Comparison of ENCODE assay signal across 8 cellular contexts in the genomic region with DNA sequence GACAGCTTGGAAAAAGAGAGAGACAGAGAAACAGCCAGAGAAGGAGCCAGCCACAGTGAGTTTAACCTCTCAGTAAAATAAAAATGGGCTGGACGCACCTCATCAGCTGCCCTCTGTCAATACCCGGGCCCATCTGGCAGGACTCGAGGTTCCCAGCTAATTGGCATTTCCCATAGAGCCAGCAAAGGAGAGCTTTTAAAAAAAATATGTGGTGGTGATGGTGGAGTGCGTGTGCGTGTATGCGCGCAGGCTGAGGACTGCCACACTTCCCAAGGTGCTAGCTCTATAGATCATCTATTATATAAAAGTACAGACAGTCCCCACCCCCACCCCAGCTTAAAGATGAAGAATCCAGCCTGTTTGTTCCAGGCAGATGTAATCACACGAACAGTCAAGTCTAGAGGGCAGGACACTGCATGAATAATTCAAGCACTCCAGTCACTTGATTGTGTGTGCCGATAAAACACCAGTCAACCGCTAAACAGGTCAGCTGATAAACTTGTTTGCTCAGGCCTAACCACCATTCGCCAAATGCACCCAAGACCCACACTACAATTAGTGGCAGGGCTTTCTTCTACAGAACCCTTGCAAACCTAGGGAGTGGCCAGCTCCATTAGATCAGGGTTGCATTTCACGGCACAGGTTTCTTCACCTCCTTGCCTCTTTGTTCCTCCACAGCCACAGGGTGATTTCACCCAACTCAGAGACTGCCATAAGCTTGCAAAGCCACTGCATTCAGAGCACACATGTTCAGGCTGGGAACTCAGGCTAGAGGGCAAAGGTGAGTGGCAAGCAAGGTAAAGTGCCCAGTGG. TPM values are rescaled to one million over a fixed set of nuclear protein-coding genes. Genes with fewer than 3 reads are reported as not detected.
DNase-seq lines count a peak whose midpoint lies in the region; ATAC-seq and TF ChIP-seq lines count a peak whose summit lies in the region.

No MANE protein-coding gene starts in this region.

- H3K9ac ChIP-seq in smooth muscle cell (ENCODE audit: low read depth) = no peak overlapping the region

- peaks cover 48% of the 10 kb centered on the region for H3F3A ChIP-seq in smooth muscle cell (ENCODE audit: low read depth)

- DNase-seq in NCI-H1436 (lab: John Stamatoyannopoulos, UW) (peak; percentile 18), NCI-H1436 treated with DMSO at 0.1 percent for 48 hours (lab: John Stamatoyannopoulos, UW) (no peak), smooth muscle cell (lab: John Stamatoyannopoulos, UW; ENCODE audit: unreplicated experiment) (no peak), MV-4-11 (lab: John Stamatoyannopoulos, UW) (no peak)
- no peak for DNase-seq in activated effector memory CD4-positive, alpha-beta T cell treated with Interleukin-2 at 50 U/mL for 16 hours

- H2AFZ ChIP-seq in smooth muscle cell (ENCODE audit: low read depth) = no peak overlapping the region

- H3K36me3 ChIP-seq in smooth muscle cell (ENCODE audit: low read depth) = no peaks in the 10 kb centered on the region

- H3K4me2 ChIP-seq in smooth muscle cell = peak overlapping the region; percentile 98

- H4K20me1 ChIP-seq in smooth muscle cell (ENCODE audit: low read depth) = peaks cover 100% of the 10 kb centered on the region

- WGBS in smooth muscle cell (ENCODE audit: low lambda C conversion rate) = 35% methylated on average over 12 of the region's 12 CpGs

- no peaks in the 10 kb centered on the region for H3K27me3 ChIP-seq in smooth muscle cell (ENCODE audit: low read depth)

- peak overlapping the region; percentile 66 for H3K4me3 ChIP-seq in smooth muscle cell

- no peak for TF ChIP-seq CTCF in smooth muscle cell (IDR thresholded peaks at IDR 0.05; ENCODE audit: borderline replicate concordance, insufficient read depth, poor library complexity, severe bottlenecking)

- ATAC-seq in esophagus mucosa (peak; percentile 45), HG03108 (IDR thresholded peaks at IDR 0.05; ENCODE audit: unreplicated experiment) (no peak)

- peak overlapping the region; percentile 96 for H3K27ac ChIP-seq in smooth muscle cell (ENCODE audit: low read depth)

- H3K79me2 ChIP-seq in smooth muscle cell (ENCODE audit: low read depth) = peaks cover 90% of the 10 kb centered on the region

- peaks cover 71% of the 10 kb centered on the region for H3K4me1 ChIP-seq in smooth muscle cell (ENCODE audit: low read depth)

- no peaks in the 10 kb centered on the region for H3K9me3 ChIP-seq in smooth muscle cell (replicated peaks; ENCODE audit: low read depth)

TF ChIP-seq in PFSK-1, 5 proteins besides CTCF, POLR2A, EP300 and RAD21:
- TF ChIP-seq SIN3A (IDR thresholded peaks at IDR 0.05; ENCODE audit: borderline replicate concordance, insufficient read depth, low read length) (0 out of 2 replicates have a peak, but pooled peaks have one; percentile 36), TAF1 (IDR thresholded peaks at IDR 0.05; ENCODE audit: borderline replicate concordance, insufficient read depth, low read length) (0 out of 2 replicates have a peak, but pooled peaks have one; percentile 25), FOXP2 (optimal IDR thresholded peaks at IDR 0.05; ENCODE audit: borderline replicate concordance, extremely low read depth, extremely low read length, insufficient read depth) (no peak), POLR2AphosphoS5 (IDR thresholded peaks at IDR 0.05; ENCODE audit: low read depth, low read length) (peak; percentile 33; the same call in 1 of the 2 replicates)
- TF ChIP-seq, protein P1, sequence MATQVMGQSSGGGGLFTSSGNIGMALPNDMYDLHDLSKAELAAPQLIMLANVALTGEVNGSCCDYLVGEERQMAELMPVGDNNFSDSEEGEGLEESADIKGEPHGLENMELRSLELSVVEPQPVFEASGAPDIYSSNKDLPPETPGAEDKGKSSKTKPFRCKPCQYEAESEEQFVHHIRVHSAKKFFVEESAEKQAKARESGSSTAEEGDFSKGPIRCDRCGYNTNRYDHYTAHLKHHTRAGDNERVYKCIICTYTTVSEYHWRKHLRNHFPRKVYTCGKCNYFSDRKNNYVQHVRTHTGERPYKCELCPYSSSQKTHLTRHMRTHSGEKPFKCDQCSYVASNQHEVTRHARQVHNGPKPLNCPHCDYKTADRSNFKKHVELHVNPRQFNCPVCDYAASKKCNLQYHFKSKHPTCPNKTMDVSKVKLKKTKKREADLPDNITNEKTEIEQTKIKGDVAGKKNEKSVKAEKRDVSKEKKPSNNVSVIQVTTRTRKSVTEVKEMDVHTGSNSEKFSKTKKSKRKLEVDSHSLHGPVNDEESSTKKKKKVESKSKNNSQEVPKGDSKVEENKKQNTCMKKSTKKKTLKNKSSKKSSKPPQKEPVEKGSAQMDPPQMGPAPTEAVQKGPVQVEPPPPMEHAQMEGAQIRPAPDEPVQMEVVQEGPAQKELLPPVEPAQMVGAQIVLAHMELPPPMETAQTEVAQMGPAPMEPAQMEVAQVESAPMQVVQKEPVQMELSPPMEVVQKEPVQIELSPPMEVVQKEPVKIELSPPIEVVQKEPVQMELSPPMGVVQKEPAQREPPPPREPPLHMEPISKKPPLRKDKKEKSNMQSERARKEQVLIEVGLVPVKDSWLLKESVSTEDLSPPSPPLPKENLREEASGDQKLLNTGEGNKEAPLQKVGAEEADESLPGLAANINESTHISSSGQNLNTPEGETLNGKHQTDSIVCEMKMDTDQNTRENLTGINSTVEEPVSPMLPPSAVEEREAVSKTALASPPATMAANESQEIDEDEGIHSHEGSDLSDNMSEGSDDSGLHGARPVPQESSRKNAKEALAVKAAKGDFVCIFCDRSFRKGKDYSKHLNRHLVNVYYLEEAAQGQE (IDR thresholded peaks at IDR 0.05; ENCODE audit: insufficient read depth in 1 of 2, low read depth in 2 of 2, low read length in 2 of 2) = 0 out of 4 replicates have a peak, but pooled peaks of 1 of the 2 experiments have one; percentile 12

RNA-seq across cellular contexts. Expression of gene TLE3, which starts 5.9 kb away (rescaled TPM):
- polyA plus RNA-seq in PFSK-1 (2012; ENCODE audit: insufficient read length, low read depth) = 150 TPM
- 46.3 TPM for total RNA-seq in esophagus mucosa
- total RNA-seq in smooth muscle cell = 46.9 and 53.2 TPM in 2 replicates
- 39.7 and 50.9 TPM in 2 replicates for polyA plus RNA-seq in smooth muscle cell
